Comparison of ENCODE assay signal across 1 cellular context in genomic region chr6:47083586-47084047, GRCh38.
TF ChIP-seq lines count a peak whose summit lies in the region.

No MANE protein-coding gene starts in this region.

TF ChIP-seq in HepG2, 621 proteins besides CTCF, POLR2A, EP300 and RAD21 (continued from another document and continues in another):
- TF ChIP-seq, protein P1, sequence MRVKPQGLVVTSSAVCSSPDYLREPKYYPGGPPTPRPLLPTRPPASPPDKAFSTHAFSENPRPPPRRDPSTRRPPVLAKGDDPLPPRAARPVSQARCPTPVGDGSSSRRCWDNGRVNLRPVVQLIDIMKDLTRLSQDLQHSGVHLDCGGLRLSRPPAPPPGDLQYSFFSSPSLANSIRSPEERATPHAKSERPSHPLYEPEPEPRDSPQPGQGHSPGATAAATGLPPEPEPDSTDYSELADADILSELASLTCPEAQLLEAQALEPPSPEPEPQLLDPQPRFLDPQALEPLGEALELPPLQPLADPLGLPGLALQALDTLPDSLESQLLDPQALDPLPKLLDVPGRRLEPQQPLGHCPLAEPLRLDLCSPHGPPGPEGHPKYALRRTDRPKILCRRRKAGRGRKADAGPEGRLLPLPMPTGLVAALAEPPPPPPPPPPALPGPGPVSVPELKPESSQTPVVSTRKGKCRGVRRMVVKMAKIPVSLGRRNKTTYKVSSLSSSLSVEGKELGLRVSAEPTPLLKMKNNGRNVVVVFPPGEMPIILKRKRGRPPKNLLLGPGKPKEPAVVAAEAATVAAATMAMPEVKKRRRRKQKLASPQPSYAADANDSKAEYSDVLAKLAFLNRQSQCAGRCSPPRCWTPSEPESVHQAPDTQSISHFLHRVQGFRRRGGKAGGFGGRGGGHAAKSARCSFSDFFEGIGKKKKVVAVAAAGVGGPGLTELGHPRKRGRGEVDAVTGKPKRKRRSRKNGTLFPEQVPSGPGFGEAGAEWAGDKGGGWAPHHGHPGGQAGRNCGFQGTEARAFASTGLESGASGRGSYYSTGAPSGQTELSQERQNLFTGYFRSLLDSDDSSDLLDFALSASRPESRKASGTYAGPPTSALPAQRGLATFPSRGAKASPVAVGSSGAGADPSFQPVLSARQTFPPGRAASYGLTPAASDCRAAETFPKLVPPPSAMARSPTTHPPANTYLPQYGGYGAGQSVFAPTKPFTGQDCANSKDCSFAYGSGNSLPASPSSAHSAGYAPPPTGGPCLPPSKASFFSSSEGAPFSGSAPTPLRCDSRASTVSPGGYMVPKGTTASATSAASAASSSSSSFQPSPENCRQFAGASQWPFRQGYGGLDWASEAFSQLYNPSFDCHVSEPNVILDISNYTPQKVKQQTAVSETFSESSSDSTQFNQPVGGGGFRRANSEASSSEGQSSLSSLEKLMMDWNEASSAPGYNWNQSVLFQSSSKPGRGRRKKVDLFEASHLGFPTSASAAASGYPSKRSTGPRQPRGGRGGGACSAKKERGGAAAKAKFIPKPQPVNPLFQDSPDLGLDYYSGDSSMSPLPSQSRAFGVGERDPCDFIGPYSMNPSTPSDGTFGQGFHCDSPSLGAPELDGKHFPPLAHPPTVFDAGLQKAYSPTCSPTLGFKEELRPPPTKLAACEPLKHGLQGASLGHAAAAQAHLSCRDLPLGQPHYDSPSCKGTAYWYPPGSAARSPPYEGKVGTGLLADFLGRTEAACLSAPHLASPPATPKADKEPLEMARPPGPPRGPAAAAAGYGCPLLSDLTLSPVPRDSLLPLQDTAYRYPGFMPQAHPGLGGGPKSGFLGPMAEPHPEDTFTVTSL (CRISPR knock-in tag; IDR thresholded peaks at IDR 0.05; ENCODE audit: borderline replicate concordance): peak; percentile 60; the same call in 1 of the 2 replicates
- no peak for TF ChIP-seq MTA3 (CRISPR knock-in tag; IDR thresholded peaks at IDR 0.05)
- no peak for TF ChIP-seq NBN (conservative IDR thresholded peaks at IDR 0.05)
- TF ChIP-seq STAT5B (CRISPR knock-in tag; IDR thresholded peaks at IDR 0.05): no peak
- TF ChIP-seq SUZ12 (IDR thresholded peaks at IDR 0.05; ENCODE audit: low read depth, low read length): no peak
- TF ChIP-seq, protein P2, sequence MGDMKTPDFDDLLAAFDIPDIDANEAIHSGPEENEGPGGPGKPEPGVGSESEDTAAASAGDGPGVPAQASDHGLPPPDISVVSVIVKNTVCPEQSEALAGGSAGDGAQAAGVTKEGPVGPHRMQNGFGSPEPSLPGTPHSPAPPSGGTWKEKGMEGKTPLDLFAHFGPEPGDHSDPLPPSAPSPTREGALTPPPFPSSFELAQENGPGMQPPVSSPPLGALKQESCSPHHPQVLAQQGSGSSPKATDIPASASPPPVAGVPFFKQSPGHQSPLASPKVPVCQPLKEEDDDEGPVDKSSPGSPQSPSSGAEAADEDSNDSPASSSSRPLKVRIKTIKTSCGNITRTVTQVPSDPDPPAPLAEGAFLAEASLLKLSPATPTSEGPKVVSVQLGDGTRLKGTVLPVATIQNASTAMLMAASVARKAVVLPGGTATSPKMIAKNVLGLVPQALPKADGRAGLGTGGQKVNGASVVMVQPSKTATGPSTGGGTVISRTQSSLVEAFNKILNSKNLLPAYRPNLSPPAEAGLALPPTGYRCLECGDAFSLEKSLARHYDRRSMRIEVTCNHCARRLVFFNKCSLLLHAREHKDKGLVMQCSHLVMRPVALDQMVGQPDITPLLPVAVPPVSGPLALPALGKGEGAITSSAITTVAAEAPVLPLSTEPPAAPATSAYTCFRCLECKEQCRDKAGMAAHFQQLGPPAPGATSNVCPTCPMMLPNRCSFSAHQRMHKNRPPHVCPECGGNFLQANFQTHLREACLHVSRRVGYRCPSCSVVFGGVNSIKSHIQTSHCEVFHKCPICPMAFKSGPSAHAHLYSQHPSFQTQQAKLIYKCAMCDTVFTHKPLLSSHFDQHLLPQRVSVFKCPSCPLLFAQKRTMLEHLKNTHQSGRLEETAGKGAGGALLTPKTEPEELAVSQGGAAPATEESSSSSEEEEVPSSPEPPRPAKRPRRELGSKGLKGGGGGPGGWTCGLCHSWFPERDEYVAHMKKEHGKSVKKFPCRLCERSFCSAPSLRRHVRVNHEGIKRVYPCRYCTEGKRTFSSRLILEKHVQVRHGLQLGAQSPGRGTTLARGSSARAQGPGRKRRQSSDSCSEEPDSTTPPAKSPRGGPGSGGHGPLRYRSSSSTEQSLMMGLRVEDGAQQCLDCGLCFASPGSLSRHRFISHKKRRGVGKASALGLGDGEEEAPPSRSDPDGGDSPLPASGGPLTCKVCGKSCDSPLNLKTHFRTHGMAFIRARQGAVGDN (CRISPR knock-in tag; IDR thresholded peaks at IDR 0.05): no peak
- TF ChIP-seq, protein P3, sequence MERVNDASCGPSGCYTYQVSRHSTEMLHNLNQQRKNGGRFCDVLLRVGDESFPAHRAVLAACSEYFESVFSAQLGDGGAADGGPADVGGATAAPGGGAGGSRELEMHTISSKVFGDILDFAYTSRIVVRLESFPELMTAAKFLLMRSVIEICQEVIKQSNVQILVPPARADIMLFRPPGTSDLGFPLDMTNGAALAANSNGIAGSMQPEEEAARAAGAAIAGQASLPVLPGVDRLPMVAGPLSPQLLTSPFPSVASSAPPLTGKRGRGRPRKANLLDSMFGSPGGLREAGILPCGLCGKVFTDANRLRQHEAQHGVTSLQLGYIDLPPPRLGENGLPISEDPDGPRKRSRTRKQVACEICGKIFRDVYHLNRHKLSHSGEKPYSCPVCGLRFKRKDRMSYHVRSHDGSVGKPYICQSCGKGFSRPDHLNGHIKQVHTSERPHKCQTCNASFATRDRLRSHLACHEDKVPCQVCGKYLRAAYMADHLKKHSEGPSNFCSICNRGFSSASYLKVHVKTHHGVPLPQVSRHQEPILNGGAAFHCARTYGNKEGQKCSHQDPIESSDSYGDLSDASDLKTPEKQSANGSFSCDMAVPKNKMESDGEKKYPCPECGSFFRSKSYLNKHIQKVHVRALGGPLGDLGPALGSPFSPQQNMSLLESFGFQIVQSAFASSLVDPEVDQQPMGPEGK (CRISPR knock-in tag; IDR thresholded peaks at IDR 0.05): no peak
- TF ChIP-seq ZNF34 (CRISPR knock-in tag; IDR thresholded peaks at IDR 0.05; ENCODE audit: borderline replicate concordance): no peak
- no peak for TF ChIP-seq ZNF367 (CRISPR knock-in tag; IDR thresholded peaks at IDR 0.05; ENCODE audit: borderline replicate concordance)
- peak; percentile 74; the same call in 1 of the 2 replicates for TF ChIP-seq TBX2 (CRISPR knock-in tag; IDR thresholded peaks at IDR 0.05; ENCODE audit: borderline replicate concordance)
- TF ChIP-seq MXD3 (CRISPR knock-in tag; IDR thresholded peaks at IDR 0.05): no peak; the same call in 1 of the 2 replicates
- TF ChIP-seq ZNF335 (CRISPR knock-in tag; IDR thresholded peaks at IDR 0.05): no peak
- TF ChIP-seq WIZ (CRISPR knock-in tag; IDR thresholded peaks at IDR 0.05): no peak
- TF ChIP-seq KMT2A (CRISPR knock-in tag; IDR thresholded peaks at IDR 0.05): no peak
- TF ChIP-seq CENPX (CRISPR knock-in tag; IDR thresholded peaks at IDR 0.05): no peak
- no peak for TF ChIP-seq ZFAT (CRISPR knock-in tag; conservative IDR thresholded peaks at IDR 0.05)
- TF ChIP-seq FOXM1 (CRISPR knock-in tag; IDR thresholded peaks at IDR 0.05): no peak
- no peak for TF ChIP-seq ZNF615 (CRISPR knock-in tag; IDR thresholded peaks at IDR 0.05; ENCODE audit: borderline replicate concordance)
- no peak for TF ChIP-seq GATAD1 (CRISPR knock-in tag; IDR thresholded peaks at IDR 0.05)
- no peak for TF ChIP-seq ZNF883 (CRISPR knock-in tag; IDR thresholded peaks at IDR 0.05; ENCODE audit: not compliant biosample characterization)
- no peak for TF ChIP-seq SMAD9 (CRISPR knock-in tag; IDR thresholded peaks at IDR 0.05)
- TF ChIP-seq, protein P4, sequence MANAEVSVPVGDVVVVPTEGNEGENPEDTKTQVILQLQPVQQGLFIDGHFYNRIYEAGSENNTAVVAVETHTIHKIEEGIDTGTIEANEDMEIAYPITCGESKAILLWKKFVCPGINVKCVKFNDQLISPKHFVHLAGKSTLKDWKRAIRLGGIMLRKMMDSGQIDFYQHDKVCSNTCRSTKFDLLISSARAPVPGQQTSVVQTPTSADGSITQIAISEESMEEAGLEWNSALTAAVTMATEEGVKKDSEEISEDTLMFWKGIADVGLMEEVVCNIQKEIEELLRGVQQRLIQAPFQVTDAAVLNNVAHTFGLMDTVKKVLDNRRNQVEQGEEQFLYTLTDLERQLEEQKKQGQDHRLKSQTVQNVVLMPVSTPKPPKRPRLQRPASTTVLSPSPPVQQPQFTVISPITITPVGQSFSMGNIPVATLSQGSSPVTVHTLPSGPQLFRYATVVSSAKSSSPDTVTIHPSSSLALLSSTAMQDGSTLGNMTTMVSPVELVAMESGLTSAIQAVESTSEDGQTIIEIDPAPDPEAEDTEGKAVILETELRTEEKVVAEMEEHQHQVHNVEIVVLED (CRISPR knock-in tag; IDR thresholded peaks at IDR 0.05; ENCODE audit: borderline replicate concordance): no peak
- TF ChIP-seq JUND (CRISPR knock-in tag; IDR thresholded peaks at IDR 0.05): no peak
- TF ChIP-seq ZNF703 (CRISPR knock-in tag; IDR thresholded peaks at IDR 0.05; ENCODE audit: borderline replicate concordance): no peak
- no peak for TF ChIP-seq ZNF616 (CRISPR knock-in tag; IDR thresholded peaks at IDR 0.05; ENCODE audit: low read depth)
- TF ChIP-seq ZBTB33 (CRISPR knock-in tag; IDR thresholded peaks at IDR 0.05): no peak
- no peak for TF ChIP-seq MYNN (CRISPR knock-in tag; IDR thresholded peaks at IDR 0.05; ENCODE audit: low read depth)
- no peak for TF ChIP-seq MTF1 (CRISPR knock-in tag; IDR thresholded peaks at IDR 0.05)
- TF ChIP-seq KLF13 (CRISPR knock-in tag; IDR thresholded peaks at IDR 0.05): no peak
- no peak for TF ChIP-seq NFRKB (IDR thresholded peaks at IDR 0.05)
- no peak for TF ChIP-seq ZBTB49 (CRISPR knock-in tag; IDR thresholded peaks at IDR 0.05; ENCODE audit: borderline replicate concordance)
- TF ChIP-seq GTF2F1 (IDR thresholded peaks at IDR 0.05; ENCODE audit: low read length): no peak
- no peak for TF ChIP-seq ZNF549 (CRISPR knock-in tag; IDR thresholded peaks at IDR 0.05)
- TF ChIP-seq, protein P5, sequence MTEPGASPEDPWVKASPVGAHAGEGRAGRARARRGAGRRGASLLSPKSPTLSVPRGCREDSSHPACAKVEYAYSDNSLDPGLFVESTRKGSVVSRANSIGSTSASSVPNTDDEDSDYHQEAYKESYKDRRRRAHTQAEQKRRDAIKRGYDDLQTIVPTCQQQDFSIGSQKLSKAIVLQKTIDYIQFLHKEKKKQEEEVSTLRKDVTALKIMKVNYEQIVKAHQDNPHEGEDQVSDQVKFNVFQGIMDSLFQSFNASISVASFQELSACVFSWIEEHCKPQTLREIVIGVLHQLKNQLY (CRISPR knock-in tag; IDR thresholded peaks at IDR 0.05): peak; percentile 25; the same call in 1 of the 2 replicates
- TF ChIP-seq MBD4 (IDR thresholded peaks at IDR 0.05; ENCODE audit: borderline replicate concordance, low read length): no peak
- no peak for TF ChIP-seq ZNF232 (CRISPR knock-in tag; IDR thresholded peaks at IDR 0.05; ENCODE audit: borderline replicate concordance)
- TF ChIP-seq, protein P6, sequence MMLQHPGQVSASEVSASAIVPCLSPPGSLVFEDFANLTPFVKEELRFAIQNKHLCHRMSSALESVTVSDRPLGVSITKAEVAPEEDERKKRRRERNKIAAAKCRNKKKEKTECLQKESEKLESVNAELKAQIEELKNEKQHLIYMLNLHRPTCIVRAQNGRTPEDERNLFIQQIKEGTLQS (CRISPR knock-in tag; IDR thresholded peaks at IDR 0.05): no peak
- TF ChIP-seq ZNF724P (CRISPR knock-in tag; IDR thresholded peaks at IDR 0.05; ENCODE audit: borderline replicate concordance): no peak
- TF ChIP-seq ZFP62 (CRISPR knock-in tag; IDR thresholded peaks at IDR 0.05): no peak
- no peak for TF ChIP-seq ZNF234 (CRISPR knock-in tag; conservative IDR thresholded peaks at IDR 0.05)
- TF ChIP-seq ZNF224 (CRISPR knock-in tag; IDR thresholded peaks at IDR 0.05): no peak
- TF ChIP-seq ZFP41 (CRISPR knock-in tag; IDR thresholded peaks at IDR 0.05; ENCODE audit: borderline replicate concordance): no peak
- TF ChIP-seq, protein P7, sequence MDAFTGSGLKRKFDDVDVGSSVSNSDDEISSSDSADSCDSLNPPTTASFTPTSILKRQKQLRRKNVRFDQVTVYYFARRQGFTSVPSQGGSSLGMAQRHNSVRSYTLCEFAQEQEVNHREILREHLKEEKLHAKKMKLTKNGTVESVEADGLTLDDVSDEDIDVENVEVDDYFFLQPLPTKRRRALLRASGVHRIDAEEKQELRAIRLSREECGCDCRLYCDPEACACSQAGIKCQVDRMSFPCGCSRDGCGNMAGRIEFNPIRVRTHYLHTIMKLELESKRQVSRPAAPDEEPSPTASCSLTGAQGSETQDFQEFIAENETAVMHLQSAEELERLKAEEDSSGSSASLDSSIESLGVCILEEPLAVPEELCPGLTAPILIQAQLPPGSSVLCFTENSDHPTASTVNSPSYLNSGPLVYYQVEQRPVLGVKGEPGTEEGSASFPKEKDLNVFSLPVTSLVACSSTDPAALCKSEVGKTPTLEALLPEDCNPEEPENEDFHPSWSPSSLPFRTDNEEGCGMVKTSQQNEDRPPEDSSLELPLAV (CRISPR knock-in tag; conservative IDR thresholded peaks at IDR 0.05; ENCODE audit: low read depth): no peak
- no peak for TF ChIP-seq CBFB (CRISPR knock-in tag; IDR thresholded peaks at IDR 0.05)
- no peak for TF ChIP-seq TAF1 (CRISPR knock-in tag; IDR thresholded peaks at IDR 0.05)
